12 cellular contexts compared by ENCODE assay signal in genomic region chr7:150945853-150946825, GRCh38. TPM values are rescaled to one million over a fixed set of nuclear protein-coding genes. Genes with fewer than 3 reads are reported as not detected.
DNase-seq lines count a peak whose midpoint lies in the region; ATAC-seq, FAIRE-seq and TF ChIP-seq lines count a peak whose summit lies in the region.
"Had no signal": no experiment of that assay in that cellular context is flagged by ENCODE, and none has a peak within 500 bp of the region (broad histone marks: within the 10 kb centered on the region; RNA-seq: fewer than 3 reads in every experiment).

No MANE protein-coding gene starts in this region.

- peaks cover 48% of the 10 kb centered on the region for H3K4me1 Mint-ChIP-seq in brain

- H3K36me3 Mint-ChIP-seq in brain, result peaks cover under 1% of the 10 kb centered on the region

- H3K4me3 ChIP-seq in rectal smooth muscle tissue (ENCODE audit: low read length), result no peak overlapping the region
- H3K4me3 ChIP-seq: ascending aorta had no signal

- peaks cover 29% of the 10 kb centered on the region for H3K4me1 ChIP-seq in rectal smooth muscle tissue (ENCODE audit: control insufficient read depth, insufficient read depth, low read length)
- H3K4me1 ChIP-seq: ascending aorta had no signal

- DNase-seq in GM12891 (ENCODE audit: insufficient read length, low spot score), result peak; percentile 12
- peak; percentile 22 for DNase-seq in inferior parietal cortex (ENCODE audit: extremely low spot score)
- no peak for DNase-seq in NCI-H345 (lab: John Stamatoyannopoulos, UW)
- no peak for DNase-seq in NCI-H69 (lab: John Stamatoyannopoulos, UW)
- DNase-seq: COR-L47, NCI-H146, SHP77 had no signal

- no peak for TF ChIP-seq POLR2A in GM12891 (IDR thresholded peaks at IDR 0.05; ENCODE audit: low read depth, low read length)

- FAIRE-seq in GM12891 (lab: Jason Lieb, UNC), result no peak

- H3K9ac ChIP-seq in rectal smooth muscle tissue (ENCODE audit: low read length), result no peak overlapping the region

- no peaks in the 10 kb centered on the region for H3K36me3 ChIP-seq in rectal smooth muscle tissue (ENCODE audit: control insufficient read depth, insufficient read depth, low read length)
- H3K36me3 ChIP-seq: ascending aorta had no signal

- H3K4me3 Mint-ChIP-seq in brain, result no peak overlapping the region

- H3K27me3 ChIP-seq in rectal smooth muscle tissue (ENCODE audit: control insufficient read depth, insufficient read depth, low read length), result no peaks in the 10 kb centered on the region

- H3K27me3 Mint-ChIP-seq in brain, result no peaks in the 10 kb centered on the region

- peak overlapping the region in 4 of 5 experiments; percentile 31 to 94 (median 65) for H3K27ac Mint-ChIP-seq in brain

- H3K27ac ChIP-seq in rectal smooth muscle tissue (ENCODE audit: low read depth, low read length), result peak overlapping the region; percentile 88
- H3K27ac ChIP-seq: ascending aorta had no signal

- H3K9me3 Mint-ChIP-seq in brain, result peaks cover 0 to 2% (median 0%) of the 10 kb centered on the region in 5 experiments

- TF ChIP-seq CTCF in brain (conservative IDR thresholded peaks at IDR 0.05), result no peak

- ATAC-seq in GM19035 (IDR thresholded peaks at IDR 0.05; ENCODE audit: unreplicated experiment) (no peak), HG02884 (IDR thresholded peaks at IDR 0.05; ENCODE audit: unreplicated experiment) (no peak)

TF ChIP-seq in GM12891, 5 proteins besides CTCF, POLR2A, EP300 and RAD21:
- no peak for TF ChIP-seq SPI1 (IDR thresholded peaks at IDR 0.05; ENCODE audit: low read depth, low read length)
- TF ChIP-seq POLR2AphosphoS5 (IDR thresholded peaks at IDR 0.05; ENCODE audit: low read depth, low read length), result no peak
- TF ChIP-seq PAX5 (IDR thresholded peaks at IDR 0.05; ENCODE audit: insufficient read depth, low read length, severe bottlenecking), result no peak
- no peak for TF ChIP-seq TAF1 (IDR thresholded peaks at IDR 0.05; ENCODE audit: low read depth, low read length)
- no peak for TF ChIP-seq POU2F2 (IDR thresholded peaks at IDR 0.05; ENCODE audit: low read depth, low read length)

RNA-seq across cellular contexts. Expression of gene KCNH2, which starts 32.0 kb away (rescaled TPM):
- 0.09 TPM for polyA plus RNA-seq in GM12891 (2012; ENCODE audit: low read depth, missing spikeins)
- polyA plus RNA-seq in brain (ENCODE audit: insufficient read depth, low read depth, low replicate concordance), result 49.2 TPM

RNA-seq across cellular contexts. Expression of gene NOS3, which starts 44.7 kb away (rescaled TPM):
- 0.04 TPM for polyA plus RNA-seq in GM12891 (2012; ENCODE audit: low read depth, missing spikeins)
- polyA plus RNA-seq in brain (ENCODE audit: insufficient read depth, low read depth, low replicate concordance), result 4.2 TPM

Comparison
In these comparisons a context has a peak if more than half of its experiments do, and no peak if none do; other contexts are left out.
1. DNase-seq: peak in GM12891 (single experiment) and inferior parietal cortex (single experiment); none in NCI-H345 (single experiment) and NCI-H69 (single experiment).